26 cellular contexts compared by ENCODE assay signal in genomic region chr16:1670371-1670770, GRCh38. TPM values are rescaled to one million over a fixed set of nuclear protein-coding genes. Genes with fewer than 3 reads are reported as not detected.
DNase-seq lines count a peak whose midpoint lies in the region; ATAC-seq, FAIRE-seq and TF ChIP-seq lines count a peak whose summit lies in the region.
"Had no signal": no experiment of that assay in that cellular context is flagged by ENCODE, and none has a peak within 500 bp of the region (broad histone marks: within the 10 kb centered on the region; RNA-seq: fewer than 3 reads in every experiment).

No MANE protein-coding gene starts in this region.

- H3K4me2 ChIP-seq in osteoblast (ENCODE audit: insufficient read depth, low read length): no peak overlapping the region
- H3K4me2 ChIP-seq: BLaER1 had no signal

- no peak for ATAC-seq in central memory CD8-positive, alpha-beta T cell (replicated peaks; ENCODE audit: extremely low read depth, poor library complexity, severe bottlenecking)
- ATAC-seq in activated CD8-positive, alpha-beta memory T cell treated with anti-CD3 and anti-CD28 coated beads, Interleukin-2, amount 10 ng/mL, durations not matched to agents 7 days and 5 days: no peak
- ATAC-seq: GM12878 had no signal

- no peaks in the 10 kb centered on the region for H3K9me3 Mint-ChIP-seq in central memory CD8-positive, alpha-beta T cell
- H3K9me3 Mint-ChIP-seq in activated CD8-positive, alpha-beta memory T cell treated with anti-CD3 and anti-CD28 coated beads, Interleukin-2, amount 10 ng/mL, durations not matched to agents 7 days and 5 days (ENCODE audit: low read depth): no peaks in the 10 kb centered on the region
- H3K9me3 Mint-ChIP-seq: CD14-positive monocyte; CD4-positive, alpha-beta memory T cell; CD4-positive, CD25-positive, alpha-beta regulatory T cell; CD8-positive, alpha-beta memory T cell had no signal

- H3K27me3 ChIP-seq in bronchial epithelial cell (ENCODE audit: control insufficient read depth, insufficient read depth, low read length) (no peaks in the 10 kb centered on the region), osteoblast (ENCODE audit: insufficient read depth, low read length) (no peaks in the 10 kb centered on the region)
- H3K27me3 ChIP-seq: BE2C, BLaER1 had no signal

- H4K20me1 ChIP-seq in osteoblast (ENCODE audit: insufficient read depth, low read length): peaks cover 12% of the 10 kb centered on the region
- H4K20me1 ChIP-seq: BLaER1 had no signal

- H3K4me1 ChIP-seq in osteoblast (ENCODE audit: insufficient read depth, low read length): peaks cover 7% of the 10 kb centered on the region
- H3K4me1 ChIP-seq: BE2C had no signal

- peaks cover 61% of the 10 kb centered on the region for H3K36me3 ChIP-seq in bronchial epithelial cell (ENCODE audit: control insufficient read depth, insufficient read depth, low read length)
- H3K36me3 ChIP-seq in osteoblast (ENCODE audit: insufficient read depth, low read length): peaks cover 79% of the 10 kb centered on the region

- CTCF ChIA-PET in activated CD8-positive, alpha-beta memory T cell treated with anti-CD3 and anti-CD28 coated beads, Interleukin-2, amount 10 ng/mL, durations not matched to agents 7 days and 5 days (lab: Charles Lee): no interaction called here

- peak; percentile 62 for FAIRE-seq in bronchial epithelial cell (lab: Jason Lieb, UNC)
- FAIRE-seq: A204.1, GM12878, GM12892, GM18507 had no signal

- no peaks in the 10 kb centered on the region for H3K79me2 ChIP-seq in osteoblast (ENCODE audit: insufficient read depth, low read length)

- H3K4me3 ChIP-seq in bronchial epithelial cell (ENCODE audit: low read depth, low read length) (no peak overlapping the region), osteoblast (ENCODE audit: insufficient read depth, low read length) (no peak overlapping the region)
- H3K4me3 ChIP-seq: BLaER1, GM12878 had no signal

- H3K27me3 Mint-ChIP-seq in central memory CD8-positive, alpha-beta T cell: no peaks in the 10 kb centered on the region
- H3K27me3 Mint-ChIP-seq in activated CD8-positive, alpha-beta memory T cell treated with anti-CD3 and anti-CD28 coated beads, Interleukin-2, amount 10 ng/mL, durations not matched to agents 7 days and 5 days: no peaks in the 10 kb centered on the region
- H3K27me3 Mint-ChIP-seq: CD4-positive, alpha-beta memory T cell; CD4-positive, CD25-positive, alpha-beta regulatory T cell; CD8-positive, alpha-beta memory T cell had no signal

- H3K27ac ChIP-seq in osteoblast (ENCODE audit: low read depth, low read length): no peak overlapping the region
- H3K27ac ChIP-seq: BLaER1 had no signal

- TF ChIP-seq CTCF in bronchial epithelial cell (IDR thresholded peaks at IDR 0.05; ENCODE audit: insufficient read depth, low read length, severe bottlenecking) (no peak), osteoblast (IDR thresholded peaks at IDR 0.05; ENCODE audit: extremely low read depth, low read depth, low read length) (no peak)

- H2AFZ ChIP-seq in osteoblast (ENCODE audit: low read length): no peak overlapping the region

- peaks cover 5% of the 10 kb centered on the region for H3K4me1 Mint-ChIP-seq in central memory CD8-positive, alpha-beta T cell
- no peaks in the 10 kb centered on the region for H3K4me1 Mint-ChIP-seq in activated CD8-positive, alpha-beta memory T cell treated with anti-CD3 and anti-CD28 coated beads, Interleukin-2, amount 10 ng/mL, durations not matched to agents 7 days and 5 days
- H3K4me1 Mint-ChIP-seq: CD14-positive monocyte; CD8-positive, alpha-beta memory T cell had no signal

- no peak overlapping the region for H3K4me3 Mint-ChIP-seq in central memory CD8-positive, alpha-beta T cell
- no peak overlapping the region for H3K4me3 Mint-ChIP-seq in activated CD8-positive, alpha-beta memory T cell treated with anti-CD3 and anti-CD28 coated beads, Interleukin-2, amount 10 ng/mL, durations not matched to agents 7 days and 5 days
- H3K4me3 Mint-ChIP-seq: CD14-positive monocyte; CD4-positive, alpha-beta memory T cell; CD4-positive, CD25-positive, alpha-beta regulatory T cell; CD8-positive, alpha-beta memory T cell had no signal

- H3K36me3 Mint-ChIP-seq in central memory CD8-positive, alpha-beta T cell (ENCODE audit: insufficient read depth): peaks cover 9% of the 10 kb centered on the region
- peaks cover 32% of the 10 kb centered on the region for H3K36me3 Mint-ChIP-seq in activated CD8-positive, alpha-beta memory T cell treated with anti-CD3 and anti-CD28 coated beads, Interleukin-2, amount 10 ng/mL, durations not matched to agents 7 days and 5 days

- H3K27ac Mint-ChIP-seq in central memory CD8-positive, alpha-beta T cell (ENCODE audit: low read depth): peak overlapping the region; percentile 46
- no peak overlapping the region for H3K27ac Mint-ChIP-seq in activated CD8-positive, alpha-beta memory T cell treated with anti-CD3 and anti-CD28 coated beads, Interleukin-2, amount 10 ng/mL, durations not matched to agents 7 days and 5 days
- H3K27ac Mint-ChIP-seq: CD4-positive, alpha-beta memory T cell; CD8-positive, alpha-beta memory T cell had no signal

- DNase-seq in bronchial epithelial cell (ENCODE audit: low read depth) (no peak), osteoblast (ENCODE audit: insufficient read length, low spot score, missing footprints) (peak; percentile 42), NAMALWA (ENCODE audit: low spot score) (no peak)
- no peak for DNase-seq in central memory CD8-positive, alpha-beta T cell (ENCODE audit: low spot score in 2 of 2)
- DNase-seq in activated CD8-positive, alpha-beta memory T cell treated with anti-CD3 and anti-CD28 coated beads, Interleukin-2, amount 10 ng/mL, durations not matched to agents 7 days and 5 days: no peak
- DNase-seq: 8988T; ACHN; BE2C; C1 segment of cervical spinal cord; CD4-positive, alpha-beta memory T cell; CD4-positive, CD25-positive, alpha-beta regulatory T cell; CD8-positive, alpha-beta memory T cell; COR-L47; DMS 273 treated with DMSO at 0.1 percent for 48 hours; DMS153; DMS53; DMS79; DND-41; EL; GDM1 had no signal

- H3K9me3 ChIP-seq in osteoblast (ENCODE audit: low read depth, low read length): no peaks in the 10 kb centered on the region
- H3K9me3 ChIP-seq: BE2C, BLaER1 had no signal

RNA-seq across cellular contexts. Expression of gene JPT2, which starts 7.7 kb away (rescaled TPM):
- 55.0 and 59.2 TPM in 2 replicates for total RNA-seq in bronchial epithelial cell
- 22.8 and 26.2 TPM in 2 replicates for total RNA-seq in osteoblast
- total RNA-seq in activated CD8-positive, alpha-beta memory T cell treated with anti-CD3 and anti-CD28 coated beads, Interleukin-2, amount 10 ng/mL, durations not matched to agents 7 days and 5 days: 10 to 100 TPM; 55.0 to 62.4 TPM

RNA-seq across cellular contexts. Expression of gene MAPK8IP3, which starts 35.6 kb away (rescaled TPM):
- total RNA-seq in bronchial epithelial cell (24.5 and 28.7 TPM in 2 replicates), osteoblast (64.1 and 71.0 TPM in 2 replicates)
- total RNA-seq in activated CD8-positive, alpha-beta memory T cell treated with anti-CD3 and anti-CD28 coated beads, Interleukin-2, amount 10 ng/mL, durations not matched to agents 7 days and 5 days: 100 to 1,000 TPM in 1 of 2 experiments, 10 to 100 TPM in 1; 78.9 to 101 TPM

RNA-seq across cellular contexts. Expression of gene CRAMP1, which starts 58.2 kb away (rescaled TPM):
- total RNA-seq in bronchial epithelial cell: 3.9 and 5.0 TPM in 2 replicates
- total RNA-seq in osteoblast: 9.7 and 11.2 TPM in 2 replicates
- 10 to 100 TPM; 26.8 to 31.1 TPM for total RNA-seq in activated CD8-positive, alpha-beta memory T cell treated with anti-CD3 and anti-CD28 coated beads, Interleukin-2, amount 10 ng/mL, durations not matched to agents 7 days and 5 days

RNA-seq across cellular contexts. Expression of gene IFT140, which starts 58.5 kb away (rescaled TPM):
- total RNA-seq in bronchial epithelial cell: 10.8 and 12.4 TPM in 2 replicates
- 37.1 and 38.0 TPM in 2 replicates for total RNA-seq in osteoblast
- total RNA-seq in activated CD8-positive, alpha-beta memory T cell treated with anti-CD3 and anti-CD28 coated beads, Interleukin-2, amount 10 ng/mL, durations not matched to agents 7 days and 5 days: 1 to 10 TPM; 6.3 to 8.3 TPM
